2 cellular contexts compared by ENCODE assay signal in genomic region chr6:158279615-158280014, GRCh38.
TF ChIP-seq lines count a peak whose summit lies in the region.

No MANE protein-coding gene starts in this region.

TF ChIP-seq in IMR-90, 13 proteins besides CTCF, POLR2A, EP300 and RAD21:
- TF ChIP-seq ELK1 (IDR thresholded peaks at IDR 0.05; ENCODE audit: borderline replicate concordance, low read depth, low read length) (no peak), FOS (IDR thresholded peaks at IDR 0.05; ENCODE audit: low read depth, low read length) (no peak), RCOR1 (IDR thresholded peaks at IDR 0.05; ENCODE audit: insufficient replicate concordance, low read length) (no peak), MXI1 (IDR thresholded peaks at IDR 0.05; ENCODE audit: borderline replicate concordance, low read depth, low read length) (no peak), NFE2L2 (IDR thresholded peaks at IDR 0.05; ENCODE audit: low read depth, low read length) (no peak), RFX5 (IDR thresholded peaks at IDR 0.05; ENCODE audit: low read depth, low read length) (no peak), CEBPB (IDR thresholded peaks at IDR 0.05; ENCODE audit: low read depth, low read length) (no peak), MAZ (IDR thresholded peaks at IDR 0.05; ENCODE audit: borderline replicate concordance, low read depth, low read length) (no peak), MAFK (IDR thresholded peaks at IDR 0.05; ENCODE audit: low read depth, low read length) (no peak), SMC3 (IDR thresholded peaks at IDR 0.05; ENCODE audit: low read depth, low read length) (no peak), CHD1 (IDR thresholded peaks at IDR 0.05; ENCODE audit: low read depth, low read length) (no peak)
- TF ChIP-seq, protein P1, sequence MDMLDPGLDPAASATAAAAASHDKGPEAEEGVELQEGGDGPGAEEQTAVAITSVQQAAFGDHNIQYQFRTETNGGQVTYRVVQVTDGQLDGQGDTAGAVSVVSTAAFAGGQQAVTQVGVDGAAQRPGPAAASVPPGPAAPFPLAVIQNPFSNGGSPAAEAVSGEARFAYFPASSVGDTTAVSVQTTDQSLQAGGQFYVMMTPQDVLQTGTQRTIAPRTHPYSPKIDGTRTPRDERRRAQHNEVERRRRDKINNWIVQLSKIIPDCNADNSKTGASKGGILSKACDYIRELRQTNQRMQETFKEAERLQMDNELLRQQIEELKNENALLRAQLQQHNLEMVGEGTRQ (IDR thresholded peaks at IDR 0.05; ENCODE audit: low read depth, low read length), result no peak

TF ChIP-seq in WTC11, 78 proteins besides CTCF, POLR2A, EP300 and RAD21:
- no peak for TF ChIP-seq CDX4 (CRISPR knock-in tag; IDR thresholded peaks at IDR 0.05; ENCODE audit: borderline replicate concordance)
- TF ChIP-seq, protein P2, sequence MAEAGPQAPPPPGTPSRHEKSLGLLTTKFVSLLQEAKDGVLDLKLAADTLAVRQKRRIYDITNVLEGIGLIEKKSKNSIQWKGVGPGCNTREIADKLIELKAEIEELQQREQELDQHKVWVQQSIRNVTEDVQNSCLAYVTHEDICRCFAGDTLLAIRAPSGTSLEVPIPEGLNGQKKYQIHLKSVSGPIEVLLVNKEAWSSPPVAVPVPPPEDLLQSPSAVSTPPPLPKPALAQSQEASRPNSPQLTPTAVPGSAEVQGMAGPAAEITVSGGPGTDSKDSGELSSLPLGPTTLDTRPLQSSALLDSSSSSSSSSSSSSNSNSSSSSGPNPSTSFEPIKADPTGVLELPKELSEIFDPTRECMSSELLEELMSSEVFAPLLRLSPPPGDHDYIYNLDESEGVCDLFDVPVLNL (CRISPR knock-in tag; IDR thresholded peaks at IDR 0.05; ENCODE audit: borderline replicate concordance, low read depth), result no peak
- TF ChIP-seq ZNF138 (CRISPR knock-in tag; conservative IDR thresholded peaks at IDR 0.05), result no peak
